Comparison of ENCODE assay signal across 20 cellular contexts in the genomic region with DNA sequence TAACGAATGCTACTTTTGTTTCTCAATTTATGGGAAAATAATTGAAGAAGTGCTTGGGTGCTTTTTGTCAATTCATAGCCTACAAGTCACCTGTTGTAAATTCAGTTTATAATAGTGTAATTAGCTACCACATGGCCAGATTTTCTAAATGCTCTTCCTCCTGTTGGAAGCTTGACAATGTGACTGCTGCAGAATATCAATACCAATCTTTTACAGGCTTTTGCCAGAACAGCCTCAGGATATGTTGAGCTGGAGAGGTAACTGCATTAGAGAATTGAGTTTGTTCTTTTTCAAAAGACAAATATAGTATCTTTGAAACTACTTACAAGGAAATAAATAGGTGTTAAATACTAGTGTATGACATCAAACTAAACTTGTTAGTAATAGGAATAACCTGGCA.
DNase-seq lines count a peak whose midpoint lies in the region; ATAC-seq, FAIRE-seq and TF ChIP-seq lines count a peak whose summit lies in the region.
"Had no signal": no experiment of that assay in that cellular context is flagged by ENCODE, and none has a peak within 500 bp of the region (broad histone marks: within the 10 kb centered on the region; RNA-seq: fewer than 3 reads in every experiment).

No MANE protein-coding gene starts in this region.

- H3K79me2 ChIP-seq in HepG2 (ENCODE audit: insufficient read depth, low read length): no peaks in the 10 kb centered on the region

- DNase-seq in NCI-H345 (lab: John Stamatoyannopoulos, UW) (peak; percentile 3), NCI-H345 treated with DMSO at 0.1 percent for 48 hours (lab: John Stamatoyannopoulos, UW; ENCODE audit: unreplicated experiment) (no peak), BE2C (peak; percentile 59), LNCaP clone FGC (ENCODE audit: low read depth) (peak; percentile 63), HepG2 (ENCODE audit: low spot score) (no peak), UCSD-AML1 (lab: John Stamatoyannopoulos, UW; ENCODE audit: unreplicated experiment) (no peak)
- DNase-seq: Caco-2; CD4-positive, CD25-positive, alpha-beta regulatory T cell; CD8-positive, alpha-beta T cell; DMS153; DND-41; GOT3; HFFc6 had no signal

- H3K9ac ChIP-seq in HepG2 (ENCODE audit: insufficient read depth, low read depth, low read length): no peak overlapping the region
- H3K9ac ChIP-seq: BLaER1 had no signal

- FAIRE-seq in HepG2 (lab: Jason Lieb, UNC): no peak
- FAIRE-seq: G401.6, GM12892, H54 had no signal

- H4K20me1 ChIP-seq in HepG2 (ENCODE audit: insufficient read depth, low read length): no peaks in the 10 kb centered on the region
- H4K20me1 ChIP-seq: BLaER1 had no signal

- no peak for TF ChIP-seq POLR2A in HepG2 (IDR thresholded peaks at IDR 0.05; ENCODE audit: insufficient read depth in 1 of 2, low read depth in 2 of 2, low read length in 2 of 2)

- TF ChIP-seq EP300 in HepG2 (IDR thresholded peaks at IDR 0.05; ENCODE audit: low read depth in 2 of 2, low read length in 2 of 2): no peak
- TF ChIP-seq EP300 in HepG2 (CRISPR knock-in tag; IDR thresholded peaks at IDR 0.05; ENCODE audit: borderline replicate concordance): no peak

- peaks cover 9% of the 10 kb centered on the region for H3K4me1 ChIP-seq in BE2C
- no peaks in the 10 kb centered on the region for H3K4me1 ChIP-seq in HepG2 (ENCODE audit: insufficient read depth, low read length)
- H3K4me1 ChIP-seq: BLaER1, Caco-2, HAP-1 had no signal

- no peak overlapping the region for H3K4me3 ChIP-seq in BE2C (ENCODE audit: low read depth, low read length)
- no peak overlapping the region for H3K4me3 ChIP-seq in LNCaP clone FGC (ENCODE audit: low read depth, low read length)
- H3K4me3 ChIP-seq in HepG2 (replicated peaks in 1 of 3; ENCODE audit: insufficient read depth in 1 of 3, low read depth in 2 of 3, low read length in 3 of 3): no peak overlapping the region
- H3K4me3 ChIP-seq: BLaER1, HAP-1 had no signal

- H3K36me3 ChIP-seq in BE2C: no peaks in the 10 kb centered on the region
- H3K36me3 ChIP-seq in HepG2 (replicated peaks in 1 of 2; ENCODE audit: control insufficient read depth in 1 of 2, insufficient read depth in 2 of 2, low read length in 2 of 2): no peaks in the 10 kb centered on the region
- H3K36me3 ChIP-seq: BLaER1, HAP-1 had no signal

- WGBS in HepG2 (ENCODE audit: low lambda C conversion rate): 0% methylated on average over 1 of the region's 1 CpG

- H3K9me3 ChIP-seq in BE2C (no peaks in the 10 kb centered on the region), HepG2 (ENCODE audit: low read length) (no peaks in the 10 kb centered on the region)
- H3K9me3 ChIP-seq: BLaER1, Caco-2, HAP-1 had no signal

- BruUV-seq in HepG2 (replicated peaks; lab: Mats Ljungman, UMichigan): no TSS peak

- no peak for TF ChIP-seq RAD21 in HepG2 (CRISPR knock-in tag; IDR thresholded peaks at IDR 0.05)

- H3K27ac ChIP-seq in VCaP: peak overlapping the region; percentile 23; the same call in 1 of the 2 replicates
- H3K27ac ChIP-seq in HepG2 (ENCODE audit: extremely low read length, insufficient read depth, low read length): no peak overlapping the region
- H3K27ac ChIP-seq: BLaER1, C4-2B had no signal

- TF ChIP-seq CTCF in BE2C (IDR thresholded peaks at IDR 0.05; ENCODE audit: low read depth, low read length): no peak
- TF ChIP-seq CTCF in LNCaP clone FGC (IDR thresholded peaks at IDR 0.05; ENCODE audit: control insufficient read depth, extremely low read depth, insufficient read depth): no peak
- no peak for TF ChIP-seq CTCF in VCaP (conservative IDR thresholded peaks at IDR 0.05)
- no peak for TF ChIP-seq CTCF in HepG2 (CRISPR knock-in tag; IDR thresholded peaks at IDR 0.05)

- intact Hi-C loops in HepG2 (cut with micrococcal nuclease; ENCODE audit: unreplicated experiment): no loop called here

- in situ Hi-C loops in HepG2 (cut with HindIII; ENCODE audit: extremely low pct_ligation_motif_present, low pct_unique_long_range_greater_than_20kb): no loop called here

- H3K27me3 ChIP-seq in BE2C (no peaks in the 10 kb centered on the region), HepG2 (ENCODE audit: control insufficient read depth in 1 of 2, insufficient read depth in 2 of 2, low read length in 2 of 2) (no peaks in the 10 kb centered on the region)
- H3K27me3 ChIP-seq: BLaER1 had no signal

- H3K4me2 ChIP-seq in HepG2 (ENCODE audit: low read depth, low read length): no peak overlapping the region
- H3K4me2 ChIP-seq: BLaER1 had no signal

- POLR2A ChIA-PET in HepG2 (lab: Yijun Ruan, JAX): no interaction called here

- CTCF ChIA-PET in HepG2 (lab: Yijun Ruan, JAX; ENCODE audit: low intra/inter-chr PET ratio, low total read pairs): no interaction called here

- no peak for ATAC-seq in HepG2
- ATAC-seq: CD8-positive, alpha-beta T cell had no signal

- H2AFZ ChIP-seq in HepG2 (ENCODE audit: low read length): no peak overlapping the region

TF ChIP-seq in HepG2, 621 proteins besides CTCF, POLR2A, EP300 and RAD21 (continues in another document):
- TF ChIP-seq ZBTB7A (CRISPR knock-in tag; IDR thresholded peaks at IDR 0.05) (no peak), STAT5B (CRISPR knock-in tag; IDR thresholded peaks at IDR 0.05) (no peak), ZNF891 (CRISPR knock-in tag; IDR thresholded peaks at IDR 0.05) (no peak), POGZ (CRISPR knock-in tag; IDR thresholded peaks at IDR 0.05) (no peak), ATM (IDR thresholded peaks at IDR 0.05; ENCODE audit: borderline replicate concordance) (no peak), ZFY (CRISPR knock-in tag; IDR thresholded peaks at IDR 0.05) (no peak), NFE2L2 (IDR thresholded peaks at IDR 0.05; ENCODE audit: low read length) (no peak), ZNF180 (CRISPR knock-in tag; IDR thresholded peaks at IDR 0.05; ENCODE audit: borderline replicate concordance, low read depth) (no peak), NR3C1 (CRISPR knock-in tag; IDR thresholded peaks at IDR 0.05) (no peak), GZF1 (CRISPR knock-in tag; IDR thresholded peaks at IDR 0.05) (no peak), ZNF430 (CRISPR knock-in tag; IDR thresholded peaks at IDR 0.05) (no peak), ZNF546 (CRISPR knock-in tag; conservative IDR thresholded peaks at IDR 0.05) (no peak), ELF3 (CRISPR knock-in tag; IDR thresholded peaks at IDR 0.05) (no peak), PCBP2 (optimal IDR thresholded peaks at IDR 0.05; ENCODE audit: low read depth, low read length, poor library complexity, severe bottlenecking) (no peak), ZNF761 (CRISPR knock-in tag; conservative IDR thresholded peaks at IDR 0.05) (no peak), TCF7L2 (IDR thresholded peaks at IDR 0.05; ENCODE audit: low read depth, low read length) (no peak), REXO4 (CRISPR knock-in tag; IDR thresholded peaks at IDR 0.05; ENCODE audit: borderline replicate concordance) (no peak)
- TF ChIP-seq, protein P1, sequence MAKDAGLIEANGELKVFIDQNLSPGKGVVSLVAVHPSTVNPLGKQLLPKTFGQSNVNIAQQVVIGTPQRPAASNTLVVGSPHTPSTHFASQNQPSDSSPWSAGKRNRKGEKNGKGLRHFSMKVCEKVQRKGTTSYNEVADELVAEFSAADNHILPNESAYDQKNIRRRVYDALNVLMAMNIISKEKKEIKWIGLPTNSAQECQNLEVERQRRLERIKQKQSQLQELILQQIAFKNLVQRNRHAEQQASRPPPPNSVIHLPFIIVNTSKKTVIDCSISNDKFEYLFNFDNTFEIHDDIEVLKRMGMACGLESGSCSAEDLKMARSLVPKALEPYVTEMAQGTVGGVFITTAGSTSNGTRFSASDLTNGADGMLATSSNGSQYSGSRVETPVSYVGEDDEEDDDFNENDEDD (CRISPR knock-in tag; IDR thresholded peaks at IDR 0.05; ENCODE audit: borderline replicate concordance): no peak
- TF ChIP-seq, protein P2, sequence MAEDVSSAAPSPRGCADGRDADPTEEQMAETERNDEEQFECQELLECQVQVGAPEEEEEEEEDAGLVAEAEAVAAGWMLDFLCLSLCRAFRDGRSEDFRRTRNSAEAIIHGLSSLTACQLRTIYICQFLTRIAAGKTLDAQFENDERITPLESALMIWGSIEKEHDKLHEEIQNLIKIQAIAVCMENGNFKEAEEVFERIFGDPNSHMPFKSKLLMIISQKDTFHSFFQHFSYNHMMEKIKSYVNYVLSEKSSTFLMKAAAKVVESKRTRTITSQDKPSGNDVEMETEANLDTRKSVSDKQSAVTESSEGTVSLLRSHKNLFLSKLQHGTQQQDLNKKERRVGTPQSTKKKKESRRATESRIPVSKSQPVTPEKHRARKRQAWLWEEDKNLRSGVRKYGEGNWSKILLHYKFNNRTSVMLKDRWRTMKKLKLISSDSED (CRISPR knock-in tag; IDR thresholded peaks at IDR 0.05): no peak

Comparison
In these comparisons a context has a peak if more than half of its experiments do, and no peak if none do; other contexts are left out.
1. DNase-seq: peak in NCI-H345 (single experiment), BE2C (single experiment) and LNCaP clone FGC (single experiment); none in NCI-H345 treated with DMSO at 0.1 percent for 48 hours (single experiment), HepG2 (single experiment) and UCSD-AML1 (single experiment).